8 cellular contexts compared by ENCODE assay signal in genomic region chr14:45253070-45253753, GRCh38. TPM values are rescaled to one million over a fixed set of nuclear protein-coding genes. Genes with fewer than 3 reads are reported as not detected.
DNase-seq lines count a peak whose midpoint lies in the region; ATAC-seq and TF ChIP-seq lines count a peak whose summit lies in the region.

MIS18BP1 (minus strand) TSS chr14:45253202; CDS start chr14:45247286, 5,916 bp downstream.

- H3K4me3 ChIP-seq in HUES48 (ENCODE audit: low read depth, low read length) (peak within 1 kb of the TSS; percentile 87), NT2/D1 (ENCODE audit: insufficient read length, low read depth) (peak within 1 kb of the TSS; percentile 63), endodermal cell (ENCODE audit: low read length) (peak within 1 kb of the TSS; percentile 92), mesendoderm (ENCODE audit: low read length) (peak within 1 kb of the TSS; percentile 92)

- peak; percentile 90 for DNase-seq in D341Med (ENCODE audit: low spot score)
- peak; percentile 84 for DNase-seq in NT2/D1 (ENCODE audit: low read depth, low spot score)
- DNase-seq in activated CD8-positive, alpha-beta memory T cell treated with anti-CD3 and anti-CD28 coated beads, Interleukin-2, amount 10 ng/mL, durations not matched to agents 7 days and 5 days = peak; percentile 97
- DNase-seq in endodermal cell = peak; percentile 99
- peak; percentile 99 for DNase-seq in mesendoderm
- DNase-seq in stimulated activated CD8-positive, alpha-beta memory T cell treated with anti-CD3 and anti-CD28 coated beads, Interleukin-15, amount 100 ng/mL, for 1 hour (ENCODE audit: low read depth) = peak; percentile 87

- peaks cover 21% of the 10 kb centered on the region for H3K36me3 Mint-ChIP-seq in activated CD8-positive, alpha-beta memory T cell treated with anti-CD3 and anti-CD28 coated beads, Interleukin-2, amount 10 ng/mL, durations not matched to agents 7 days and 5 days
- peaks cover 6% of the 10 kb centered on the region for H3K36me3 Mint-ChIP-seq in endodermal cell (ENCODE audit: low read depth)

- no peak within 1 kb of the TSS for H2BK15ac ChIP-seq in mesendoderm (replicated peaks; ENCODE audit: low read depth)

- H3K9me3 ChIP-seq in HUES48 (ENCODE audit: control insufficient read depth, insufficient read depth, low read length) (peaks cover 10% of the 10 kb centered on the region; the same call in 1 of the 2 replicates), NT2/D1 (ENCODE audit: insufficient read depth, low read length) (peaks cover 10% of the 10 kb centered on the region; the same call in 1 of the 2 replicates), endodermal cell (ENCODE audit: control insufficient read depth, low read length) (peaks cover 23% of the 10 kb centered on the region)

- no peak within 1 kb of the TSS for H2BK120ac ChIP-seq in mesendoderm (ENCODE audit: low read depth, low read length)

- peak; percentile 71 for ATAC-seq in GM21390 (IDR thresholded peaks at IDR 0.05; ENCODE audit: unreplicated experiment)
- peak; percentile 94 for ATAC-seq in activated CD8-positive, alpha-beta memory T cell treated with anti-CD3 and anti-CD28 coated beads, Interleukin-2, amount 10 ng/mL, durations not matched to agents 7 days and 5 days

- peak within 1 kb of the TSS; percentile 82 for H3K18ac ChIP-seq in mesendoderm (ENCODE audit: low read length)

- H3K4ac ChIP-seq in mesendoderm (ENCODE audit: low read depth, low read length) = peak within 1 kb of the TSS; percentile 84

- peaks cover 25% of the 10 kb centered on the region for H3K4me1 Mint-ChIP-seq in activated CD8-positive, alpha-beta memory T cell treated with anti-CD3 and anti-CD28 coated beads, Interleukin-2, amount 10 ng/mL, durations not matched to agents 7 days and 5 days
- H3K4me1 Mint-ChIP-seq in endodermal cell = peaks cover 15% of the 10 kb centered on the region

- H3K4me1 ChIP-seq in HUES48 (ENCODE audit: control insufficient read depth, insufficient read depth, low read length) (peaks cover 5% of the 10 kb centered on the region; the same call in 1 of the 2 replicates), NT2/D1 (ENCODE audit: insufficient read depth, insufficient read length) (peaks cover 2% of the 10 kb centered on the region), endodermal cell (ENCODE audit: control insufficient read depth, insufficient read depth, low read length) (no peaks in the 10 kb centered on the region), mesendoderm (ENCODE audit: control insufficient read depth, low read depth, low read length) (no peaks in the 10 kb centered on the region)

- H4K8ac ChIP-seq in mesendoderm (ENCODE audit: low read depth, low read length) = no peak within 1 kb of the TSS

- peak within 1 kb of the TSS; percentile 90 for H3K4me3 Mint-ChIP-seq in activated CD8-positive, alpha-beta memory T cell treated with anti-CD3 and anti-CD28 coated beads, Interleukin-2, amount 10 ng/mL, durations not matched to agents 7 days and 5 days
- H3K4me3 Mint-ChIP-seq in endodermal cell = peak within 1 kb of the TSS; percentile 83

- peak within 1 kb of the TSS; percentile 56 for H3K4me2 ChIP-seq in mesendoderm (ENCODE audit: low read length)

- peaks cover 39% of the 10 kb centered on the region for H3K79me2 ChIP-seq in mesendoderm (ENCODE audit: control insufficient read depth, insufficient read depth, low read length)

- WGBS in endodermal cell (ENCODE audit: insufficient coverage in 1 of 2, insufficient read length in 1 of 2), 2 experiments = 10 to 30% methylated on average over 18 to 61 of the region's 61 CpGs
- no CpG with 5 or more reads among the region's 61 CpGs for WGBS in mesendoderm (ENCODE audit: extremely low coverage, insufficient coverage, low lambda C conversion rate)

- no peaks in the 10 kb centered on the region for H3K79me1 ChIP-seq in mesendoderm (ENCODE audit: low read length)

- peak within 1 kb of the TSS; percentile 91 for H3K27ac Mint-ChIP-seq in activated CD8-positive, alpha-beta memory T cell treated with anti-CD3 and anti-CD28 coated beads, Interleukin-2, amount 10 ng/mL, durations not matched to agents 7 days and 5 days
- H3K27ac Mint-ChIP-seq in endodermal cell = peak within 1 kb of the TSS; percentile 94

- H3K56ac ChIP-seq in mesendoderm (ENCODE audit: low read length) = peak within 1 kb of the TSS; percentile 96

- H3K9ac ChIP-seq in HUES48 (ENCODE audit: low read depth, low read length) = peak within 1 kb of the TSS; percentile 87
- peak within 1 kb of the TSS; percentile 80 for H3K9ac ChIP-seq in NT2/D1 (ENCODE audit: insufficient read length, low read depth)
- H3K9ac ChIP-seq in endodermal cell (ENCODE audit: extremely low read depth, low read length, poor library complexity, severe bottlenecking) = peak within 1 kb of the TSS; percentile 92
- peak within 1 kb of the TSS; percentile 93 for H3K9ac ChIP-seq in mesendoderm (ENCODE audit: low read length)

- no peak within 1 kb of the TSS for H4K5ac ChIP-seq in mesendoderm (ENCODE audit: low read length)

- H3K27me3 ChIP-seq in HUES48 (ENCODE audit: control insufficient read depth, insufficient read depth, low read length) (no peaks in the 10 kb centered on the region), NT2/D1 (ENCODE audit: insufficient read depth, insufficient read length) (no peaks in the 10 kb centered on the region), endodermal cell (ENCODE audit: control insufficient read depth, insufficient read depth, low read length, poor library complexity, severe bottlenecking) (no peaks in the 10 kb centered on the region), mesendoderm (ENCODE audit: insufficient read depth, low read length, poor library complexity) (no peaks in the 10 kb centered on the region)

- no peak within 1 kb of the TSS for H2AK5ac ChIP-seq in mesendoderm (ENCODE audit: low read length)

- peaks cover 8% of the 10 kb centered on the region for H3K9me3 Mint-ChIP-seq in activated CD8-positive, alpha-beta memory T cell treated with anti-CD3 and anti-CD28 coated beads, Interleukin-2, amount 10 ng/mL, durations not matched to agents 7 days and 5 days (ENCODE audit: low read depth)
- H3K9me3 Mint-ChIP-seq in endodermal cell = peaks cover 23% of the 10 kb centered on the region

- TF ChIP-seq CTCF in endodermal cell (conservative IDR thresholded peaks at IDR 0.05) = peak; percentile 94

- CTCF ChIA-PET in activated CD8-positive, alpha-beta memory T cell treated with anti-CD3 and anti-CD28 coated beads, Interleukin-2, amount 10 ng/mL, durations not matched to agents 7 days and 5 days (lab: Charles Lee) = interaction anchor here (0.9 to 3.2 kb wide), 11 partner anchors 9 to 356 kb away, joined by 3 to 11 read pairs (median 5); partner anchors contain the start of genes FANCM, FKBP3, KLHL28 and TOGARAM1

- peak within 1 kb of the TSS; percentile 11 for H3K23ac ChIP-seq in mesendoderm (ENCODE audit: low read length)

- H3K36me3 ChIP-seq in HUES48 (ENCODE audit: control insufficient read depth, insufficient read depth, low read length) = no peaks in the 10 kb centered on the region
- no peaks in the 10 kb centered on the region for H3K36me3 ChIP-seq in NT2/D1 (ENCODE audit: insufficient read depth, insufficient read length, low read length)
- no peaks in the 10 kb centered on the region for H3K36me3 ChIP-seq in endodermal cell (ENCODE audit: control insufficient read depth, insufficient read depth, low read length)
- H3K36me3 ChIP-seq in mesendoderm (ENCODE audit: control insufficient read depth, insufficient read depth, low read length) = no peaks in the 10 kb centered on the region

- H3K27ac ChIP-seq in HUES48 (ENCODE audit: low read depth, low read length) = peak within 1 kb of the TSS; percentile 78
- H3K27ac ChIP-seq in endodermal cell (ENCODE audit: low read depth, low read length) = no peak within 1 kb of the TSS
- H3K27ac ChIP-seq in mesendoderm (ENCODE audit: low read depth, low read length) = peak within 1 kb of the TSS; percentile 82

- no peaks in the 10 kb centered on the region for H3K27me3 Mint-ChIP-seq in activated CD8-positive, alpha-beta memory T cell treated with anti-CD3 and anti-CD28 coated beads, Interleukin-2, amount 10 ng/mL, durations not matched to agents 7 days and 5 days
- H3K27me3 Mint-ChIP-seq in endodermal cell (ENCODE audit: insufficient read depth) = peaks cover 6% of the 10 kb centered on the region

- no peak within 1 kb of the TSS for H2BK5ac ChIP-seq in mesendoderm (ENCODE audit: low read length)

RNA-seq across cellular contexts. Expression of gene MIS18BP1, which starts in this region (rescaled TPM):
- 10 to 100 TPM; 59.8 to 70.8 TPM for total RNA-seq in activated CD8-positive, alpha-beta memory T cell treated with anti-CD3 and anti-CD28 coated beads, Interleukin-2, amount 10 ng/mL, durations not matched to agents 7 days and 5 days
- 10 to 100 TPM; 61.0 to 91.8 TPM for total RNA-seq in endodermal cell
- polyA plus RNA-seq in endodermal cell (2013, experiment 1 of 2) = 46.4 TPM
- polyA plus RNA-seq in endodermal cell (2013, experiment 2 of 2) = 59.0 TPM
- polyA plus RNA-seq in mesendoderm (2013, experiment 1 of 2) = 57.4 TPM
- 60.2 TPM for polyA plus RNA-seq in mesendoderm (2013, experiment 2 of 2)
